Comparison of ENCODE assay signal across 8 cellular contexts in the genomic region with DNA sequence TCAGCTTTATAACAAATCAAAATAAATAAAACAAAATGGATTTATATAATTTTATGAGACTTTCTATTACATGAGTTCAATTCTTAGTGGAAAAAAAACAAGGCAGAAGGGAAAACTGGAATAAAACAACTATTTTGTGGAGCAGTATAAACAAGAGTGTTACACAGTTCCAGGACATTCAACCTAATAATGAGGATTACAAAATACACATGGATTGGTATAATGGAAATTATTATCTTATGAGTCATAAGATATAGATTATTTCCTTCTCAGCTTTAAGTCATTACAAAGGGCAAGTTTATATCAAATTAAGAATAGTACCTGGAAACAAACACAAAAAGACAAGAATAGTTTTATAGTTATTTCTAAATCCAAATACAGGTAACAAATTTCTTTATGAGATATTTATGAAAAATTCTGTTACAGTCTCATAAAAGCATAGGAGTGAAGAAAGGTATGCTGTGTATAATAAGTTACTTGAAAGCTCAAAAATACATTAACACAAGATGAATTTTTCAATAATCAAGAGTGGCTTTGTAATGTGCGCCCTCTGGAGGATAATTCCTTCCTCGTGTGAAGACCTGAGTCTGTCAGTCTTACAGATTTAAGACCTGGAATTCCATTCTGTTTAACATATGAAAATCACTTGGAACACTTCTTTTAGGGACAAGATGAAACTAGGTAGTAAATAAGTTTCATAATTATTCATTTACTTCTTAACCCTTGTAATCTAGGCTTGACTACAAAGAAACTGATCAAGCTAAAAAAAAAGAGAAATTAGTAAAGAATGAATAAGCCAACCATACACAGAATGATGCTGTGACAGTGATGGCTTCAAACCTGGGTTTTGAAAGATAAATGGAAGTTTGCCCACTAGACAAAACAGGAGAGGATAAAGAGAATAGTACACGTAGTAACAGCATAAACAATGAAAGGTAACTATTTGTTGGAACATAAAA. TPM values are rescaled to one million over a fixed set of nuclear protein-coding genes. Genes with fewer than 3 reads are reported as not detected.
A peak's percentile ranks its signal among the peaks of the same experiment; 100 is the strongest.
DNase-seq lines count a peak whose midpoint lies in the region; ATAC-seq and TF ChIP-seq lines count a peak whose summit lies in the region.

No MANE protein-coding gene starts in this region.

- in situ Hi-C loops in G401 (cut with HindIII; ENCODE audit: low sequenced_read_pairs), result no loop called here

- H3K27ac ChIP-seq in hepatocyte, result no peak overlapping the region

- no peaks in the 10 kb centered on the region for H3K9me3 ChIP-seq in hepatocyte (ENCODE audit: low read depth)

- WGBS in hepatocyte (ENCODE audit: low lambda C conversion rate, missing lambda C conversion rate), result 24% methylated on average over 3 of the region's 3 CpGs

- ATAC-seq in GM18870 (IDR thresholded peaks at IDR 0.05; ENCODE audit: unreplicated experiment), result no peak
- ATAC-seq in GM21528 (IDR thresholded peaks at IDR 0.05; ENCODE audit: low FRiP score, unreplicated experiment), result no peak

- H3K4me1 ChIP-seq in hepatocyte (ENCODE audit: insufficient read depth), result no peaks in the 10 kb centered on the region

- H2AFZ ChIP-seq in hepatocyte, result no peak overlapping the region

- H3K36me3 ChIP-seq in hepatocyte (replicated peaks; ENCODE audit: insufficient read depth, low read depth), result no peaks in the 10 kb centered on the region

- H3K9me2 ChIP-seq in hepatocyte (replicated peaks; ENCODE audit: insufficient read depth), result no peaks in the 10 kb centered on the region

- DNase-seq in AG09309 (ENCODE audit: low read depth) (no peak), G401 (ENCODE audit: low spot score) (peak; percentile 75), NCI-H2171 (lab: John Stamatoyannopoulos, UW) (peak; percentile 20), amniotic epithelial cell (ENCODE audit: low read depth) (peak; percentile 69), hepatocyte (ENCODE audit: low spot score) (peak; percentile 74)
- peak; percentile 4 for DNase-seq in stimulated activated naive CD4-positive, alpha-beta T cell treated with Interleukin-2 at 50 U/mL for 16 hours (lab: John Stamatoyannopoulos, UW)

- H3K4me3 ChIP-seq in AG09309 (ENCODE audit: control insufficient read depth, low read depth, low read length) (no peak overlapping the region), hepatocyte (no peak overlapping the region)

- H3K4me2 ChIP-seq in hepatocyte, result no peak overlapping the region

- H4K20me1 ChIP-seq in hepatocyte (ENCODE audit: insufficient read depth, poor library complexity, severe bottlenecking), result peaks cover 62% of the 10 kb centered on the region

- TF ChIP-seq CTCF in AG09309 (IDR thresholded peaks at IDR 0.05; ENCODE audit: control insufficient read depth, insufficient read depth, low read depth, low read length, missing control alignments), result peak; percentile 71
- TF ChIP-seq CTCF in hepatocyte (IDR thresholded peaks at IDR 0.05; ENCODE audit: poor library complexity), result peak; percentile 74

- H3K27me3 ChIP-seq in hepatocyte, result no peaks in the 10 kb centered on the region

- peaks cover 80% of the 10 kb centered on the region for H3K79me2 ChIP-seq in hepatocyte

RNA-seq across cellular contexts. Expression of gene COPS2, which starts 9.5 kb away (rescaled TPM):
- total RNA-seq in G401 (2014; rRNA removed; shearing (Covaris generic)), result 127 and 223 TPM in 2 replicates
- 97.9 and 127 TPM in 2 replicates for total RNA-seq in hepatocyte
- 26.1 and 37.4 TPM in 2 replicates for polyA plus RNA-seq in hepatocyte

RNA-seq across cellular contexts. Expression of gene GALK2, which starts 24.1 kb away (rescaled TPM):
- total RNA-seq in G401 (2014; rRNA removed; shearing (Covaris generic)), result 19.4 and 45.1 TPM in 2 replicates
- total RNA-seq in hepatocyte, result 27.5 and 31.4 TPM in 2 replicates
- 20.1 and 25.3 TPM in 2 replicates for polyA plus RNA-seq in hepatocyte
